Comparison of ENCODE assay signal across 1 cellular context in genomic region chr7:79302281-79302680, GRCh38.
TF ChIP-seq lines count a peak whose summit lies in the region.

No MANE protein-coding gene starts in this region.

TF ChIP-seq in GM23338, 12 proteins besides CTCF, POLR2A, EP300 and RAD21 (continued from another document):
- TF ChIP-seq ZNF462 (CRISPR knock-in tag; IDR thresholded peaks at IDR 0.05) (no peak), POLR2AphosphoS5 (IDR thresholded peaks at IDR 0.05; ENCODE audit: low read depth) (no peak), ETS1 (IDR thresholded peaks at IDR 0.05) (no peak), EZH2 (IDR thresholded peaks at IDR 0.05; ENCODE audit: low read depth, unreplicated experiment) (no peak)
